1 cellular context compared by ENCODE assay signal in the genomic region with DNA sequence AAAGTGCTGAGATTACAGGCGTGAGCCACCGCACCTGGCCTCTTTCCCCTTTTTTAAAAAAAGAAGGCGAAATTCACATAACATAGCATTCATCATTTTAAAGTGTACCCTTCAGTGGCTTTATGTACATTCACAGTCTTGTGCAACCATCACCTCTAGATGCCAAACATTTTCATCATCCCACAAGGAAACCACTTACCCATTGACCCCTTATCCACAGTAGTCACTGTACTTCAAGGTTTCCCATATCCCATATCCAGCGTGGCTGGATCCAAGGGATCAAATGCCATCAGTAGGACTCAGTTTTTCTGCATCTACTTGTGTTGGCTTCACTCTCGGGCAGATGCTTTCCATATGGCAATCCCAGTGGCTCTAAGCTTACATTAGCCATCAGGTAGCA.
TF ChIP-seq lines count a peak whose summit lies in the region.

No MANE protein-coding gene starts in this region.

TF ChIP-seq in HepG2, 621 proteins besides CTCF, POLR2A, EP300 and RAD21 (continued from another document and continues in another):
- TF ChIP-seq ZNF670 (CRISPR knock-in tag; IDR thresholded peaks at IDR 0.05; ENCODE audit: borderline replicate concordance): 0 out of 2 replicates have a peak, but pooled peaks have one; percentile 52
- no peak for TF ChIP-seq ZBTB38 (CRISPR knock-in tag; IDR thresholded peaks at IDR 0.05)
- no peak for TF ChIP-seq ZNF496 (CRISPR knock-in tag; IDR thresholded peaks at IDR 0.05; ENCODE audit: insufficient replicate concordance)
- TF ChIP-seq YY1 (IDR thresholded peaks at IDR 0.05; ENCODE audit: insufficient read depth, insufficient replicate concordance, low read depth, low read length): no peak
- peak; percentile 20; the same call in 1 of the 2 replicates for TF ChIP-seq SAP130 (CRISPR knock-in tag; IDR thresholded peaks at IDR 0.05; ENCODE audit: low read depth)
- no peak for TF ChIP-seq TCF12 (IDR thresholded peaks at IDR 0.05)
- no peak for TF ChIP-seq TCF12 (CRISPR knock-in tag; IDR thresholded peaks at IDR 0.05)
- peak; percentile 83 for TF ChIP-seq CEBPG (CRISPR knock-in tag; IDR thresholded peaks at IDR 0.05)
- peak; percentile 20; the same call in 1 of the 2 replicates for TF ChIP-seq ELF3 (CRISPR knock-in tag; IDR thresholded peaks at IDR 0.05)
- TF ChIP-seq, protein P1, sequence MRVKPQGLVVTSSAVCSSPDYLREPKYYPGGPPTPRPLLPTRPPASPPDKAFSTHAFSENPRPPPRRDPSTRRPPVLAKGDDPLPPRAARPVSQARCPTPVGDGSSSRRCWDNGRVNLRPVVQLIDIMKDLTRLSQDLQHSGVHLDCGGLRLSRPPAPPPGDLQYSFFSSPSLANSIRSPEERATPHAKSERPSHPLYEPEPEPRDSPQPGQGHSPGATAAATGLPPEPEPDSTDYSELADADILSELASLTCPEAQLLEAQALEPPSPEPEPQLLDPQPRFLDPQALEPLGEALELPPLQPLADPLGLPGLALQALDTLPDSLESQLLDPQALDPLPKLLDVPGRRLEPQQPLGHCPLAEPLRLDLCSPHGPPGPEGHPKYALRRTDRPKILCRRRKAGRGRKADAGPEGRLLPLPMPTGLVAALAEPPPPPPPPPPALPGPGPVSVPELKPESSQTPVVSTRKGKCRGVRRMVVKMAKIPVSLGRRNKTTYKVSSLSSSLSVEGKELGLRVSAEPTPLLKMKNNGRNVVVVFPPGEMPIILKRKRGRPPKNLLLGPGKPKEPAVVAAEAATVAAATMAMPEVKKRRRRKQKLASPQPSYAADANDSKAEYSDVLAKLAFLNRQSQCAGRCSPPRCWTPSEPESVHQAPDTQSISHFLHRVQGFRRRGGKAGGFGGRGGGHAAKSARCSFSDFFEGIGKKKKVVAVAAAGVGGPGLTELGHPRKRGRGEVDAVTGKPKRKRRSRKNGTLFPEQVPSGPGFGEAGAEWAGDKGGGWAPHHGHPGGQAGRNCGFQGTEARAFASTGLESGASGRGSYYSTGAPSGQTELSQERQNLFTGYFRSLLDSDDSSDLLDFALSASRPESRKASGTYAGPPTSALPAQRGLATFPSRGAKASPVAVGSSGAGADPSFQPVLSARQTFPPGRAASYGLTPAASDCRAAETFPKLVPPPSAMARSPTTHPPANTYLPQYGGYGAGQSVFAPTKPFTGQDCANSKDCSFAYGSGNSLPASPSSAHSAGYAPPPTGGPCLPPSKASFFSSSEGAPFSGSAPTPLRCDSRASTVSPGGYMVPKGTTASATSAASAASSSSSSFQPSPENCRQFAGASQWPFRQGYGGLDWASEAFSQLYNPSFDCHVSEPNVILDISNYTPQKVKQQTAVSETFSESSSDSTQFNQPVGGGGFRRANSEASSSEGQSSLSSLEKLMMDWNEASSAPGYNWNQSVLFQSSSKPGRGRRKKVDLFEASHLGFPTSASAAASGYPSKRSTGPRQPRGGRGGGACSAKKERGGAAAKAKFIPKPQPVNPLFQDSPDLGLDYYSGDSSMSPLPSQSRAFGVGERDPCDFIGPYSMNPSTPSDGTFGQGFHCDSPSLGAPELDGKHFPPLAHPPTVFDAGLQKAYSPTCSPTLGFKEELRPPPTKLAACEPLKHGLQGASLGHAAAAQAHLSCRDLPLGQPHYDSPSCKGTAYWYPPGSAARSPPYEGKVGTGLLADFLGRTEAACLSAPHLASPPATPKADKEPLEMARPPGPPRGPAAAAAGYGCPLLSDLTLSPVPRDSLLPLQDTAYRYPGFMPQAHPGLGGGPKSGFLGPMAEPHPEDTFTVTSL (CRISPR knock-in tag; IDR thresholded peaks at IDR 0.05; ENCODE audit: borderline replicate concordance): peak; percentile 30; the same call in 1 of the 2 replicates
- TF ChIP-seq REL (CRISPR knock-in tag; conservative IDR thresholded peaks at IDR 0.05): no peak
- no peak for TF ChIP-seq ZNF432 (CRISPR knock-in tag; IDR thresholded peaks at IDR 0.05; ENCODE audit: borderline replicate concordance)
- TF ChIP-seq, protein P2, sequence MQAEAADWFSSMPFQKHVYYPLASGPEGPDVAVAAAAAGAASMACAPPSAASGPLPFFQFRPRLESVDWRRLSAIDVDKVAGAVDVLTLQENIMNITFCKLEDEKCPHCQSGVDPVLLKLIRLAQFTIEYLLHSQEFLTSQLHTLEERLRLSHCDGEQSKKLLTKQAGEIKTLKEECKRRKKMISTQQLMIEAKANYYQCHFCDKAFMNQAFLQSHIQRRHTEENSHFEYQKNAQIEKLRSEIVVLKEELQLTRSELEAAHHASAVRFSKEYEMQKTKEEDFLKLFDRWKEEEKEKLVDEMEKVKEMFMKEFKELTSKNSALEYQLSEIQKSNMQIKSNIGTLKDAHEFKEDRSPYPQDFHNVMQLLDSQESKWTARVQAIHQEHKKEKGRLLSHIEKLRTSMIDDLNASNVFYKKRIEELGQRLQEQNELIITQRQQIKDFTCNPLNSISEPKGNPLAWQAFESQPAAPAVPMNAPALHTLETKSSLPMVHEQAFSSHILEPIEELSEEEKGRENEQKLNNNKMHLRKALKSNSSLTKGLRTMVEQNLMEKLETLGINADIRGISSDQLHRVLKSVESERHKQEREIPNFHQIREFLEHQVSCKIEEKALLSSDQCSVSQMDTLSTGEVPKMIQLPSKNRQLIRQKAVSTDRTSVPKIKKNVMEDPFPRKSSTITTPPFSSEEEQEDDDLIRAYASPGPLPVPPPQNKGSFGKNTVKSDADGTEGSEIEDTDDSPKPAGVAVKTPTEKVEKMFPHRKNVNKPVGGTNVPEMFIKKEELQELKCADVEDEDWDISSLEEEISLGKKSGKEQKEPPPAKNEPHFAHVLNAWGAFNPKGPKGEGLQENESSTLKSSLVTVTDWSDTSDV (CRISPR knock-in tag; IDR thresholded peaks at IDR 0.05): no peak
- no peak for TF ChIP-seq EZH2 (conservative IDR thresholded peaks at IDR 0.05; ENCODE audit: low read depth, low read length)
- peak; percentile 87 for TF ChIP-seq ZNF644 (CRISPR knock-in tag; IDR thresholded peaks at IDR 0.05; ENCODE audit: low read depth)
- TF ChIP-seq SETDB1 (CRISPR knock-in tag; IDR thresholded peaks at IDR 0.05; ENCODE audit: borderline replicate concordance): no peak
- TF ChIP-seq ZNF768 (CRISPR knock-in tag; IDR thresholded peaks at IDR 0.05): no peak
- TF ChIP-seq ZNF136 (CRISPR knock-in tag; IDR thresholded peaks at IDR 0.05; ENCODE audit: low read depth): no peak
- no peak for TF ChIP-seq HHEX (CRISPR knock-in tag; IDR thresholded peaks at IDR 0.05)
- 0 out of 2 replicates have a peak, but pooled peaks have one; percentile 20 for TF ChIP-seq RCOR2 (CRISPR knock-in tag; IDR thresholded peaks at IDR 0.05)
- no peak for TF ChIP-seq NFKB2 (CRISPR knock-in tag; IDR thresholded peaks at IDR 0.05; ENCODE audit: borderline replicate concordance)
- TF ChIP-seq ZBTB7A (CRISPR knock-in tag; IDR thresholded peaks at IDR 0.05): no peak; the same call in 1 of the 2 replicates
- no peak for TF ChIP-seq LCORL (IDR thresholded peaks at IDR 0.05)
- TF ChIP-seq LCORL (CRISPR knock-in tag; IDR thresholded peaks at IDR 0.05): 0 out of 2 replicates have a peak, but pooled peaks have one; percentile 33
- TF ChIP-seq, protein P3, sequence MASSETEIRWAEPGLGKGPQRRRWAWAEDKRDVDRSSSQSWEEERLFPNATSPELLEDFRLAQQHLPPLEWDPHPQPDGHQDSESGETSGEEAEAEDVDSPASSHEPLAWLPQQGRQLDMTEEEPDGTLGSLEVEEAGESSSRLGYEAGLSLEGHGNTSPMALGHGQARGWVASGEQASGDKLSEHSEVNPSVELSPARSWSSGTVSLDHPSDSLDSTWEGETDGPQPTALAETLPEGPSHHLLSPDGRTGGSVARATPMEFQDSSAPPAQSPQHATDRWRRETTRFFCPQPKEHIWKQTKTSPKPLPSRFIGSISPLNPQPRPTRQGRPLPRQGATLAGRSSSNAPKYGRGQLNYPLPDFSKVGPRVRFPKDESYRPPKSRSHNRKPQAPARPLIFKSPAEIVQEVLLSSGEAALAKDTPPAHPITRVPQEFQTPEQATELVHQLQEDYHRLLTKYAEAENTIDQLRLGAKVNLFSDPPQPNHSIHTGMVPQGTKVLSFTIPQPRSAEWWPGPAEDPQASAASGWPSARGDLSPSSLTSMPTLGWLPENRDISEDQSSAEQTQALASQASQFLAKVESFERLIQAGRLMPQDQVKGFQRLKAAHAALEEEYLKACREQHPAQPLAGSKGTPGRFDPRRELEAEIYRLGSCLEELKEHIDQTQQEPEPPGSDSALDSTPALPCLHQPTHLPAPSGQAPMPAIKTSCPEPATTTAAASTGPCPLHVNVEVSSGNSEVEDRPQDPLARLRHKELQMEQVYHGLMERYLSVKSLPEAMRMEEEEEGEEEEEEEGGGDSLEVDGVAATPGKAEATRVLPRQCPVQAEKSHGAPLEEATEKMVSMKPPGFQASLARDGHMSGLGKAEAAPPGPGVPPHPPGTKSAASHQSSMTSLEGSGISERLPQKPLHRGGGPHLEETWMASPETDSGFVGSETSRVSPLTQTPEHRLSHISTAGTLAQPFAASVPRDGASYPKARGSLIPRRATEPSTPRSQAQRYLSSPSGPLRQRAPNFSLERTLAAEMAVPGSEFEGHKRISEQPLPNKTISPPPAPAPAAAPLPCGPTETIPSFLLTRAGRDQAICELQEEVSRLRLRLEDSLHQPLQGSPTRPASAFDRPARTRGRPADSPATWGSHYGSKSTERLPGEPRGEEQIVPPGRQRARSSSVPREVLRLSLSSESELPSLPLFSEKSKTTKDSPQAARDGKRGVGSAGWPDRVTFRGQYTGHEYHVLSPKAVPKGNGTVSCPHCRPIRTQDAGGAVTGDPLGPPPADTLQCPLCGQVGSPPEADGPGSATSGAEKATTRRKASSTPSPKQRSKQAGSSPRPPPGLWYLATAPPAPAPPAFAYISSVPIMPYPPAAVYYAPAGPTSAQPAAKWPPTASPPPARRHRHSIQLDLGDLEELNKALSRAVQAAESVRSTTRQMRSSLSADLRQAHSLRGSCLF (CRISPR knock-in tag; IDR thresholded peaks at IDR 0.05; ENCODE audit: borderline replicate concordance): no peak
- no peak for TF ChIP-seq ARID2 (CRISPR knock-in tag; IDR thresholded peaks at IDR 0.05; ENCODE audit: borderline replicate concordance)
- TF ChIP-seq ZNF567 (CRISPR knock-in tag; IDR thresholded peaks at IDR 0.05; ENCODE audit: borderline replicate concordance): no peak
- TF ChIP-seq FOXA3 (CRISPR knock-in tag; IDR thresholded peaks at IDR 0.05): peak; percentile 77
- TF ChIP-seq, protein P4, sequence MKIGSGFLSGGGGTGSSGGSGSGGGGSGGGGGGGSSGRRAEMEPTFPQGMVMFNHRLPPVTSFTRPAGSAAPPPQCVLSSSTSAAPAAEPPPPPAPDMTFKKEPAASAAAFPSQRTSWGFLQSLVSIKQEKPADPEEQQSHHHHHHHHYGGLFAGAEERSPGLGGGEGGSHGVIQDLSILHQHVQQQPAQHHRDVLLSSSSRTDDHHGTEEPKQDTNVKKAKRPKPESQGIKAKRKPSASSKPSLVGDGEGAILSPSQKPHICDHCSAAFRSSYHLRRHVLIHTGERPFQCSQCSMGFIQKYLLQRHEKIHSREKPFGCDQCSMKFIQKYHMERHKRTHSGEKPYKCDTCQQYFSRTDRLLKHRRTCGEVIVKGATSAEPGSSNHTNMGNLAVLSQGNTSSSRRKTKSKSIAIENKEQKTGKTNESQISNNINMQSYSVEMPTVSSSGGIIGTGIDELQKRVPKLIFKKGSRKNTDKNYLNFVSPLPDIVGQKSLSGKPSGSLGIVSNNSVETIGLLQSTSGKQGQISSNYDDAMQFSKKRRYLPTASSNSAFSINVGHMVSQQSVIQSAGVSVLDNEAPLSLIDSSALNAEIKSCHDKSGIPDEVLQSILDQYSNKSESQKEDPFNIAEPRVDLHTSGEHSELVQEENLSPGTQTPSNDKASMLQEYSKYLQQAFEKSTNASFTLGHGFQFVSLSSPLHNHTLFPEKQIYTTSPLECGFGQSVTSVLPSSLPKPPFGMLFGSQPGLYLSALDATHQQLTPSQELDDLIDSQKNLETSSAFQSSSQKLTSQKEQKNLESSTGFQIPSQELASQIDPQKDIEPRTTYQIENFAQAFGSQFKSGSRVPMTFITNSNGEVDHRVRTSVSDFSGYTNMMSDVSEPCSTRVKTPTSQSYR (CRISPR knock-in tag; IDR thresholded peaks at IDR 0.05; ENCODE audit: borderline replicate concordance): no peak
- TF ChIP-seq ZNF703 (CRISPR knock-in tag; IDR thresholded peaks at IDR 0.05; ENCODE audit: borderline replicate concordance): no peak
- no peak for TF ChIP-seq ZIK1 (CRISPR knock-in tag; IDR thresholded peaks at IDR 0.05; ENCODE audit: borderline replicate concordance, low read depth)
- no peak for TF ChIP-seq ZNF563 (CRISPR knock-in tag; IDR thresholded peaks at IDR 0.05)
- TF ChIP-seq FOXK1 (CRISPR knock-in tag; IDR thresholded peaks at IDR 0.05; ENCODE audit: borderline replicate concordance, low read depth): no peak
- no peak for TF ChIP-seq ZNF775 (CRISPR knock-in tag; IDR thresholded peaks at IDR 0.05; ENCODE audit: borderline replicate concordance)
- TF ChIP-seq, protein P5, sequence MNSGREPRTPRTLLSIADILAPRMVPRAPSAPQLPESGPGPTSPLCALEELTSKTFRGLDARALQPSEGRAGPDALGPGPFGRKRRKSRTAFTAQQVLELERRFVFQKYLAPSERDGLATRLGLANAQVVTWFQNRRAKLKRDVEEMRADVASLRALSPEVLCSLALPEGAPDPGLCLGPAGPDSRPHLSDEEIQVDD (CRISPR knock-in tag; IDR thresholded peaks at IDR 0.05; ENCODE audit: borderline replicate concordance): no peak
- TF ChIP-seq NFIC (IDR thresholded peaks at IDR 0.05; ENCODE audit: low read length): no peak
- TF ChIP-seq ELF4 (CRISPR knock-in tag; IDR thresholded peaks at IDR 0.05; ENCODE audit: borderline replicate concordance): no peak
- no peak for TF ChIP-seq MXD4 (CRISPR knock-in tag; IDR thresholded peaks at IDR 0.05)
- TF ChIP-seq PRPF4 (IDR thresholded peaks at IDR 0.05; ENCODE audit: low read depth, low read length, poor library complexity, severe bottlenecking): no peak
- TF ChIP-seq, protein P6, sequence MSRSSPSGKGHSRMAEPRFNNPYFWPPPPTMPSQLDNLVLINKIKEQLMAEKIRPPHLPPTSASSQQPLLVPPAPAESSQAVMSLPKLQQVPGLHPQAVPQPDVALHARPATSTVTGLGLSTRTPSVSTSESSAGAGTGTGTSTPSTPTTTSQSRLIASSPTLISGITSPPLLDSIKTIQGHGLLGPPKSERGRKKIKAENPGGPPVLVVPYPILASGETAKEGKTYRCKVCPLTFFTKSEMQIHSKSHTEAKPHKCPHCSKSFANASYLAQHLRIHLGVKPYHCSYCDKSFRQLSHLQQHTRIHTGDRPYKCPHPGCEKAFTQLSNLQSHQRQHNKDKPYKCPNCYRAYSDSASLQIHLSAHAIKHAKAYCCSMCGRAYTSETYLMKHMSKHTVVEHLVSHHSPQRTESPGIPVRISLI (CRISPR knock-in tag; IDR thresholded peaks at IDR 0.05; ENCODE audit: borderline replicate concordance): 0 out of 2 replicates have a peak, but pooled peaks have one; percentile 29
- no peak for TF ChIP-seq SMAD1 (CRISPR knock-in tag; IDR thresholded peaks at IDR 0.05; ENCODE audit: borderline replicate concordance, low read depth)
- TF ChIP-seq TBX2 (CRISPR knock-in tag; IDR thresholded peaks at IDR 0.05; ENCODE audit: borderline replicate concordance): no peak
- TF ChIP-seq, protein P7, sequence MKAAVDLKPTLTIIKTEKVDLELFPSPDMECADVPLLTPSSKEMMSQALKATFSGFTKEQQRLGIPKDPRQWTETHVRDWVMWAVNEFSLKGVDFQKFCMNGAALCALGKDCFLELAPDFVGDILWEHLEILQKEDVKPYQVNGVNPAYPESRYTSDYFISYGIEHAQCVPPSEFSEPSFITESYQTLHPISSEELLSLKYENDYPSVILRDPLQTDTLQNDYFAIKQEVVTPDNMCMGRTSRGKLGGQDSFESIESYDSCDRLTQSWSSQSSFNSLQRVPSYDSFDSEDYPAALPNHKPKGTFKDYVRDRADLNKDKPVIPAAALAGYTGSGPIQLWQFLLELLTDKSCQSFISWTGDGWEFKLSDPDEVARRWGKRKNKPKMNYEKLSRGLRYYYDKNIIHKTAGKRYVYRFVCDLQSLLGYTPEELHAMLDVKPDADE (CRISPR knock-in tag; IDR thresholded peaks at IDR 0.05): no peak
